ENCODE assay signal across 9 cellular contexts in genomic region chr1:2382621-2383361, GRCh38. TPM values are rescaled to one million over a fixed set of nuclear protein-coding genes. Genes with fewer than 3 reads are reported as not detected.
DNase-seq lines count a peak whose midpoint lies in the region; ATAC-seq and TF ChIP-seq lines count a peak whose summit lies in the region.
"Had no signal": no experiment of that assay in that cellular context is flagged by ENCODE, and none has a peak within 500 bp of the region (broad histone marks: within the 10 kb centered on the region; RNA-seq: fewer than 3 reads in every experiment).

No MANE protein-coding gene starts in this region.

- H3K27me3 ChIP-seq in lower lobe of right lung (ENCODE audit: low read depth) = no peaks in the 10 kb centered on the region

- H3K27ac ChIP-seq in lower lobe of right lung = no peak overlapping the region
- H3K27ac ChIP-seq: SK-N-MC had no signal

- H3K4me1 ChIP-seq in lower lobe of right lung = peaks cover 10% of the 10 kb centered on the region

- H3K9me3 ChIP-seq in lower lobe of right lung = no peaks in the 10 kb centered on the region

- DNase-seq in DMS 273 (lab: John Stamatoyannopoulos, UW; ENCODE audit: unreplicated experiment) (peak; percentile 50), DMS 273 treated with DMSO at 0.1 percent for 48 hours (lab: John Stamatoyannopoulos, UW) (no peak), NCI-H460 (ENCODE audit: extremely low read depth, low read depth) (peak; percentile 21), cardiac fibroblast (ENCODE audit: low read depth in 2 of 2) (peak; percentile 44 to 47), lower lobe of right lung (peak; percentile 56)
- DNase-seq in effector CD8-positive, alpha-beta T cell (lab: John Stamatoyannopoulos, UW) = no peak

- H3K36me3 ChIP-seq in lower lobe of right lung = peaks cover under 1% of the 10 kb centered on the region

- H3K4me3 ChIP-seq in cardiac fibroblast (replicated peaks in 1 of 2; ENCODE audit: low read depth in 2 of 2, low read length in 2 of 2) (no peak overlapping the region), lower lobe of right lung (no peak overlapping the region)
- H3K4me3 ChIP-seq: SK-N-MC had no signal

- peak; percentile 73 for TF ChIP-seq CTCF in cardiac fibroblast (IDR thresholded peaks at IDR 0.05; ENCODE audit: low read depth, low read length)
- TF ChIP-seq CTCF in lower lobe of right lung (IDR thresholded peaks at IDR 0.05) = peak; percentile 38

- intact Hi-C loops in lower lobe of right lung (cut with DNase I) = loop anchor here (5.0 kb wide), 1 partner anchor 185 kb away; no protein-coding TSS in a partner anchor

- ATAC-seq in lower lobe of right lung = peak; percentile 16 to 57
- no peak for ATAC-seq in GM21825 (IDR thresholded peaks at IDR 0.05; ENCODE audit: unreplicated experiment)
- ATAC-seq in GM18858 (IDR thresholded peaks at IDR 0.05; ENCODE audit: unreplicated experiment) = no peak

RNA-seq across cellular contexts. Expression of gene MORN1, which starts 8.6 kb away (rescaled TPM):
- total RNA-seq in NCI-H460 (2014; rRNA removed; shearing (Covaris generic)) = 8.9 and 12.2 TPM in 2 replicates
- 17.7 and 20.9 TPM in 2 replicates for polyA plus RNA-seq in NCI-H460 (2014; cell fraction: nucleus; rRNA removed)
- 13.4 TPM for total RNA-seq in lower lobe of right lung

RNA-seq across cellular contexts. Expression of gene RER1, which starts 8.8 kb away (rescaled TPM):
- 80.9 and 108 TPM in 2 replicates for total RNA-seq in NCI-H460 (2014; rRNA removed; shearing (Covaris generic))
- polyA plus RNA-seq in NCI-H460 (2014; cell fraction: nucleus; rRNA removed) = 65.5 and 86.5 TPM in 2 replicates
- total RNA-seq in lower lobe of right lung = 133 TPM

RNA-seq across cellular contexts. Expression of gene PEX10, which starts 29.6 kb away (rescaled TPM):
- 19.7 and 20.3 TPM in 2 replicates for total RNA-seq in NCI-H460 (2014; rRNA removed; shearing (Covaris generic))
- polyA plus RNA-seq in NCI-H460 (2014; cell fraction: nucleus; rRNA removed) = 64.5 and 73.8 TPM in 2 replicates
- 12.4 TPM for total RNA-seq in lower lobe of right lung

Comparison
In these comparisons a context has a peak if more than half of its experiments do, and no peak if none do; other contexts are left out.
1. DNase-seq: peak in DMS 273 (single experiment), NCI-H460 (single experiment), cardiac fibroblast (2 of 2) and lower lobe of right lung (single experiment); none in DMS 273 treated with DMSO at 0.1 percent for 48 hours (single experiment) and effector CD8-positive, alpha-beta T cell (single experiment).
2. ATAC-seq: peak in lower lobe of right lung (2 of 2); none in GM21825 (single experiment) and GM18858 (single experiment).